In the genomic region with DNA sequence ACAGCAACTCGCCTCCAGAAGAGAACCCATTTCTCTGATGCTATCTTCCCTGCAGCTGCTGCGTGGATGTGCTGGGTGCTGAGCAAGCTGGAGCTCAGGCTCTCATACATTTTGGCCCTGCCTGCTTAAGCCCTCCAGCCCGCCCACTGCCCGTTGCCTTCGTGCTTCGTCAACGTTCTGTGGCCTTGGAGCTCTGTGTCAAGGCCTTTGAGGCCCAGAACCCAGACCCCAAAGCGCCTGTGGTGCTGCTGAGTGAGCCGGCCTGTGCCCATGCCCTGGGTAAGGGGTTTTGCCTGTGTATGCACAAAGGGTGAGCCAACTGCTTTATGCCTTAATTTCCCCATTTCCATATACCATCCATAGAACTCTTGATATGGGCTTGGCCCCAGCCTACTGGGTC, we compare ENCODE assay signal across 10 cellular contexts. TPM values are rescaled to one million over a fixed set of nuclear protein-coding genes. Genes with fewer than 3 reads are reported as not detected.
DNase-seq lines count a peak whose midpoint lies in the region; ATAC-seq and TF ChIP-seq lines count a peak whose summit lies in the region.
"Had no signal": no experiment of that assay in that cellular context is flagged by ENCODE, and none has a peak within 500 bp of the region (broad histone marks: within the 10 kb centered on the region; RNA-seq: fewer than 3 reads in every experiment).

No MANE protein-coding gene starts in this region.

- H4K20me1 ChIP-seq in Karpas-422 (ENCODE audit: insufficient read depth, low read depth, low read length) (peaks cover 11% of the 10 kb centered on the region), mammary epithelial cell (ENCODE audit: insufficient read depth, low read length) (no peaks in the 10 kb centered on the region)

- BruUV-seq in mammary epithelial cell (replicated peaks; lab: Mats Ljungman, UMichigan), result no TSS peak

- no peak overlapping the region for H2AFZ ChIP-seq in Karpas-422 (ENCODE audit: low read length)
- no peak overlapping the region for H2AFZ ChIP-seq in mammary epithelial cell (ENCODE audit: low read depth, low read length)

- H3K79me2 ChIP-seq in Karpas-422 (ENCODE audit: low read length) (peaks cover 32% of the 10 kb centered on the region), mammary epithelial cell (ENCODE audit: insufficient read depth, low read length) (peaks cover 33% of the 10 kb centered on the region)

- H3K9ac ChIP-seq in Karpas-422 (ENCODE audit: low read length) (peak overlapping the region; percentile 86), mammary epithelial cell (ENCODE audit: insufficient read depth, low read length) (no peak overlapping the region)

- peak overlapping the region in 2 of 7 donors; percentile 27 to 88 for H3K27ac Mint-ChIP-seq in CD4-positive, alpha-beta memory T cell
- H3K27ac Mint-ChIP-seq in naive thymus-derived CD8-positive, alpha-beta T cell, result peak overlapping the region in 5 of 10 donors; percentile 13 to 94 (median 22)

- H3K27ac ChIP-seq in CD4-positive, alpha-beta memory T cell (ENCODE audit: low read depth, low read length), result no peak overlapping the region
- H3K27ac ChIP-seq in Karpas-422 (ENCODE audit: low read length) (no peak overlapping the region), mammary epithelial cell (ENCODE audit: insufficient read depth, low read depth, low read length) (no peak overlapping the region)

- peaks cover 6% of the 10 kb centered on the region for H3K36me3 ChIP-seq in CD4-positive, alpha-beta memory T cell (ENCODE audit: insufficient read depth, low read length)
- H3K36me3 ChIP-seq in Karpas-422 (ENCODE audit: insufficient read depth, low read length), result peaks cover 15% of the 10 kb centered on the region; the same call in 1 of the 2 replicates
- peaks cover 5% of the 10 kb centered on the region for H3K36me3 ChIP-seq in mammary epithelial cell (ENCODE audit: insufficient read depth, low read length)

- TF ChIP-seq CTCF in mammary epithelial cell (conservative IDR thresholded peaks at IDR 0.05 in 1 of 2, IDR thresholded peaks at IDR 0.05 in 1 of 2; ENCODE audit: extremely low read depth in 1 of 2, insufficient read depth in 1 of 2, low read depth in 1 of 2, low read length in 2 of 2), result no peak

- no peak overlapping the region for H3K4me3 ChIP-seq in CD4-positive, alpha-beta memory T cell (ENCODE audit: low read length in 2 of 2)
- H3K4me3 ChIP-seq in Karpas-422 (ENCODE audit: low read length) (peak overlapping the region; percentile 94), mammary epithelial cell (replicated peaks in 1 of 3; ENCODE audit: insufficient read depth in 1 of 3, low read depth in 2 of 3, low read length in 3 of 3) (peak overlapping the region; percentile 92 to 99 (median 94))

- no peaks in the 10 kb centered on the region for H3K27me3 ChIP-seq in CD4-positive, alpha-beta memory T cell (ENCODE audit: insufficient read depth, low read length)
- H3K27me3 ChIP-seq in Karpas-422 (ENCODE audit: low read length), result no peaks in the 10 kb centered on the region
- H3K27me3 ChIP-seq in mammary epithelial cell (ENCODE audit: insufficient read depth, low read length), result no peaks in the 10 kb centered on the region

- in situ Hi-C loops in mammary epithelial cell (cut with MboI; ENCODE audit: low sequenced_read_pairs in 2 of 2), result no loop called here

- DNase-seq in CD4-positive, alpha-beta memory T cell, result no peak
- DNase-seq in Karpas-422 (no peak), mammary epithelial cell (no peak), NCI-H748 treated with DMSO at 0.1 percent for 48 hours (lab: John Stamatoyannopoulos, UW) (no peak), hypothalamus (lab: John Stamatoyannopoulos, UW) (no peak)
- no peak for DNase-seq in naive thymus-derived CD8-positive, alpha-beta T cell
- DNase-seq: Right ventricle myocardium superior; stimulated activated CD4-positive, alpha-beta T cell treated with anti-CD3 and anti-CD28 coated beads, Interleukin-12 subunit alpha, Interleukin-12 subunit beta, amount 100 ng/mL, for 4 hours had no signal

- peak overlapping the region; percentile 92 to 97 (median 94) for H3K4me3 Mint-ChIP-seq in CD4-positive, alpha-beta memory T cell
- peak overlapping the region; percentile 89 to 96 (median 94) for H3K4me3 Mint-ChIP-seq in naive thymus-derived CD8-positive, alpha-beta T cell

- no peaks in the 10 kb centered on the region for H3K9me3 ChIP-seq in CD4-positive, alpha-beta memory T cell (ENCODE audit: control insufficient read depth in 1 of 2, low read length in 2 of 2)
- H3K9me3 ChIP-seq in Karpas-422 (ENCODE audit: low read length) (no peaks in the 10 kb centered on the region), mammary epithelial cell (replicated peaks; ENCODE audit: insufficient read depth, low read length) (no peaks in the 10 kb centered on the region)

- ATAC-seq in naive thymus-derived CD8-positive, alpha-beta T cell, result no peak
- ATAC-seq in GM21723 (IDR thresholded peaks at IDR 0.05; ENCODE audit: unreplicated experiment) (no peak), HG03175 (IDR thresholded peaks at IDR 0.05; ENCODE audit: unreplicated experiment) (no peak)

- peaks cover 3 to 33% of the 10 kb centered on the region in 2 donors for H3K36me3 Mint-ChIP-seq in CD4-positive, alpha-beta memory T cell
- H3K36me3 Mint-ChIP-seq in naive thymus-derived CD8-positive, alpha-beta T cell, result peaks cover 0 to 11% (median 0%) of the 10 kb centered on the region in 3 donors

- H3K4me2 ChIP-seq in Karpas-422 (ENCODE audit: low read depth, low read length, poor library complexity, severe bottlenecking) (peak overlapping the region; percentile 94), mammary epithelial cell (ENCODE audit: insufficient read depth, low read depth, low read length) (peak overlapping the region; percentile 86)

- intact Hi-C loops in CD4-positive, alpha-beta memory T cell (cut with micrococcal nuclease), result no loop called here
- intact Hi-C loops in mammary epithelial cell (cut with micrococcal nuclease), result no loop called here

- peaks cover 0 to 2% (median 0%) of the 10 kb centered on the region in 8 donors for H3K9me3 Mint-ChIP-seq in CD4-positive, alpha-beta memory T cell
- no peaks in the 10 kb centered on the region for H3K9me3 Mint-ChIP-seq in naive thymus-derived CD8-positive, alpha-beta T cell

- no peaks in the 10 kb centered on the region for H3K27me3 Mint-ChIP-seq in CD4-positive, alpha-beta memory T cell
- no peaks in the 10 kb centered on the region for H3K27me3 Mint-ChIP-seq in naive thymus-derived CD8-positive, alpha-beta T cell

- CTCF ChIA-PET in CD4-positive, alpha-beta memory T cell (lab: Charles Lee; ENCODE audit: partially characterized antibody), result interaction anchor here (0.9 to 1.3 kb wide), 2 partner anchors 25 to 35 kb away, joined by 3 to 5 read pairs; no protein-coding TSS in a partner anchor
- CTCF ChIA-PET in mammary epithelial cell (lab: Charles Lee; ENCODE audit: low non-redundant PET), result no interaction called here

- dilution Hi-C loops in mammary epithelial cell (cut with HindIII; ENCODE audit: low sequenced_read_pairs), result loop anchor here (10.0 kb wide), 4 partner anchors 74 to 686 kb away; a partner anchor contains a TSS

- H3K4me1 Mint-ChIP-seq in CD4-positive, alpha-beta memory T cell, result peaks cover 27 to 47% (median 37%) of the 10 kb centered on the region in 4 donors
- peaks cover 20 to 41% (median 40%) of the 10 kb centered on the region in 4 donors for H3K4me1 Mint-ChIP-seq in naive thymus-derived CD8-positive, alpha-beta T cell

- 84% methylated on average over 8 of the region's 9 CpGs for whole genome bisulfite sequencing in mammary epithelial cell (ENCODE audit: low coverage, missing lambda C conversion rate)

- POLR2A ChIA-PET in CD4-positive, alpha-beta memory T cell (lab: Charles Lee; ENCODE audit: partially characterized antibody), result interaction anchor here (1.3 to 5.7 kb wide), 5 partner anchors 18 to 1551 kb away, joined by 3 to 44 read pairs (median 4); a partner anchor contains a TSS
- POLR2A ChIA-PET in naive thymus-derived CD8-positive, alpha-beta T cell (lab: Charles Lee), result interaction anchor here (1.6 to 2.1 kb wide), 2 partner anchors 17 to 25 kb away, joined by 6 to 13 read pairs; a partner anchor contains a TSS

- H3K4me1 ChIP-seq in CD4-positive, alpha-beta memory T cell (ENCODE audit: insufficient read depth, low read length), result peaks cover 28% of the 10 kb centered on the region
- peaks cover 27% of the 10 kb centered on the region for H3K4me1 ChIP-seq in Karpas-422 (ENCODE audit: low read length)
- peaks cover 19% of the 10 kb centered on the region for H3K4me1 ChIP-seq in mammary epithelial cell (ENCODE audit: insufficient read depth, low read length)

- no peaks in the 10 kb centered on the region for H3K9me2 ChIP-seq in Karpas-422 (replicated peaks; ENCODE audit: insufficient read depth, low read length)

RNA-seq across cellular contexts. Expression of a gene that starts 1.1 kb away (rescaled TPM):
- total RNA-seq in CD4-positive, alpha-beta memory T cell, result 10 to 100 TPM; 25.5 to 28.5 TPM
- 10 to 100 TPM; 29.1 to 33.1 TPM for polyA plus RNA-seq in CD4-positive, alpha-beta memory T cell
- 42.2 and 44.4 TPM in 2 replicates for total RNA-seq in Karpas-422 (2014; rRNA removed; shearing (Covaris generic); ENCODE audit: low replicate concordance)
- total RNA-seq in mammary epithelial cell, result 10 to 100 TPM; 28.4 to 31.7 TPM
- 34.8 TPM for polyA plus RNA-seq in mammary epithelial cell
- polyA minus RNA-seq in mammary epithelial cell, result 34.2 TPM
- total RNA-seq in naive thymus-derived CD8-positive, alpha-beta T cell, result 10 to 100 TPM; 34.5 to 37.7 TPM
- 10 to 100 TPM; 30.2 to 40.4 (median 35.7) TPM for polyA plus RNA-seq in naive thymus-derived CD8-positive, alpha-beta T cell

RNA-seq across cellular contexts. Expression of a gene that starts 3.8 kb away (rescaled TPM):
- total RNA-seq in CD4-positive, alpha-beta memory T cell, result 10 to 100 TPM; 59.8 to 73.9 TPM
- polyA plus RNA-seq in CD4-positive, alpha-beta memory T cell, result 100 to 1,000 TPM; 186 to 310 TPM
- total RNA-seq in Karpas-422 (2014; rRNA removed; shearing (Covaris generic); ENCODE audit: low replicate concordance), result 386 and 447 TPM in 2 replicates
- 100 to 1,000 TPM in 1 of 2 donors, 10 to 100 TPM in 1; 84.4 to 127 TPM for total RNA-seq in mammary epithelial cell
- polyA plus RNA-seq in mammary epithelial cell, result 199 TPM
- 104 TPM for polyA minus RNA-seq in mammary epithelial cell
- total RNA-seq in naive thymus-derived CD8-positive, alpha-beta T cell, result 10 to 100 TPM; 55.8 to 59.6 TPM
- 100 to 1,000 TPM; 149 to 213 (median 166) TPM for polyA plus RNA-seq in naive thymus-derived CD8-positive, alpha-beta T cell

RNA-seq across cellular contexts. Expression of a gene that starts 8.1 kb away (rescaled TPM):
- 1 to 10 TPM in 1 of 2 experiments, under 1 TPM in 1; 0.58 to 2.1 TPM for total RNA-seq in CD4-positive, alpha-beta memory T cell
- polyA plus RNA-seq in CD4-positive, alpha-beta memory T cell, result 1 to 10 TPM in 1 of 2 donors, under 1 TPM in 1; 0.26 to 1.5 TPM
- total RNA-seq in Karpas-422 (2014; rRNA removed; shearing (Covaris generic); ENCODE audit: low replicate concordance), result 42.9 and 68.7 TPM in 2 replicates
- 100 to 1,000 TPM in 1 of 2 donors, 10 to 100 TPM in 1; 88.2 to 103 TPM for total RNA-seq in mammary epithelial cell
- polyA plus RNA-seq in mammary epithelial cell, result 71.7 TPM
- polyA minus RNA-seq in mammary epithelial cell, result 102 TPM
- under 1 TPM; 0.38 to 0.83 TPM for total RNA-seq in naive thymus-derived CD8-positive, alpha-beta T cell
- under 1 TPM in 2 of 3 donors, not detected in 1; 0.11 to 0.25 TPM for polyA plus RNA-seq in naive thymus-derived CD8-positive, alpha-beta T cell

RNA-seq across cellular contexts. Expression of a gene that starts 20.5 kb away (rescaled TPM):
- total RNA-seq in CD4-positive, alpha-beta memory T cell, result 1 to 10 TPM; 1.5 to 1.9 TPM
- polyA plus RNA-seq in CD4-positive, alpha-beta memory T cell, result 1 to 10 TPM; 1.1 to 1.4 TPM
- total RNA-seq in Karpas-422 (2014; rRNA removed; shearing (Covaris generic); ENCODE audit: low replicate concordance), result 28.1 and 34.7 TPM in 2 replicates
- total RNA-seq in mammary epithelial cell, result 10 to 100 TPM in 1 of 2 donors, 1 to 10 TPM in 1; 5.8 to 10.5 TPM
- 5.4 TPM for polyA plus RNA-seq in mammary epithelial cell
- polyA minus RNA-seq in mammary epithelial cell, result 1.3 TPM
- 1 to 10 TPM; 1.9 to 2.5 TPM for total RNA-seq in naive thymus-derived CD8-positive, alpha-beta T cell
- under 1 TPM in 2 of 3 donors, not detected in 1; 0.29 to 0.61 TPM for polyA plus RNA-seq in naive thymus-derived CD8-positive, alpha-beta T cell

RNA-seq across cellular contexts. Expression of a gene that starts 24.2 kb away (rescaled TPM):
- total RNA-seq in CD4-positive, alpha-beta memory T cell, result 10 to 100 TPM; 18.5 to 20.0 TPM
- polyA plus RNA-seq in CD4-positive, alpha-beta memory T cell, result 10 to 100 TPM in 1 of 2 donors, 1 to 10 TPM in 1; 7.5 to 16.8 TPM
- total RNA-seq in Karpas-422 (2014; rRNA removed; shearing (Covaris generic); ENCODE audit: low replicate concordance), result 19.8 and 23.3 TPM in 2 replicates
- total RNA-seq in mammary epithelial cell, result 10 to 100 TPM; 35.5 to 53.0 TPM
- polyA plus RNA-seq in mammary epithelial cell, result 38.6 TPM
- 64.5 TPM for polyA minus RNA-seq in mammary epithelial cell
- 10 to 100 TPM; 20.5 to 24.1 TPM for total RNA-seq in naive thymus-derived CD8-positive, alpha-beta T cell
- polyA plus RNA-seq in naive thymus-derived CD8-positive, alpha-beta T cell, result 10 to 100 TPM; 13.8 to 14.5 (median 14.4) TPM

Comparison
In these comparisons a context has a peak if more than half of its experiments do, and no peak if none do; other contexts are left out.
1. H3K4me3 ChIP-seq: peak in Karpas-422 (single experiment) and mammary epithelial cell (3 of 3); none in CD4-positive, alpha-beta memory T cell (0 of 2).
2. RNA of a gene that starts 8.1 kb away (total RNA-seq): 88.2 to 103 TPM in mammary epithelial cell and 42.9 to 68.7 TPM in Karpas-422; 0.58 to 2.1 TPM in CD4-positive, alpha-beta memory T cell and 0.38 to 0.83 TPM in naive thymus-derived CD8-positive, alpha-beta T cell; every median in the first group is over 10 times any median in the second.